In the genomic region with DNA sequence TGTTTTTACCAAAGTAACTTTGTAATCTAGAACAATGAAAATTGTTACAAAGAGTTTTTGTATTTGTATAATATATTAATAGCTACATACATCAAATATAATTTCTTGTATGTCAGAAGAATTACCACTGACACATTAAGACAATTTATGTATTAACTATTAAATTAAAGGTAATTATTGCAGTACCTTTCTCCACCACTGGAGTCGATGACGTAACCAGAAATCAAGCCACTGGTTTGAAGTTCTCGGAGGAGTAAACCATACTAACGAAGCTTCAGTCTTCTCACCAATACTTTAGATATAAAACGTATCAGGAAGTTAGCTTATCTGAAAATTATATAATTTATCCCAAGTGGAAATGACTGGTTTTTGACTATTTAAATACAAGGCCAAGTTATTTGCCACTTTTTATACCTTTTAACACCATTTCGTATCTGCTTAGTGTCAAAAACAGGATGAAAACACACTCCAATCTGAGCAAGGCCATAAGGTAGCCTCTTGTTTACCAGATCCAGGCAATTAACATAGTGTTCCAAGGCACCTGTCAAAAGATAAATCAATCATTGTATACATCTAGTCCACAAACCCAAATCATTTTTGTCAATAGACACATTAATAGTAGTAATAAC, we compare ENCODE assay signal across 8 cellular contexts. TPM values are rescaled to one million over a fixed set of nuclear protein-coding genes. Genes with fewer than 3 reads are reported as not detected.
DNase-seq lines count a peak whose midpoint lies in the region; ATAC-seq and TF ChIP-seq lines count a peak whose summit lies in the region.

No MANE protein-coding gene starts in this region.

- peak overlapping the region in 2 of 3 donors; percentile 32 to 39 for H3K27ac Mint-ChIP-seq in CD4-positive, CD25-positive, alpha-beta regulatory T cell

- H3K4me1 ChIP-seq in CD4-positive, CD25-positive, alpha-beta regulatory T cell (ENCODE audit: control insufficient read depth, insufficient read depth, low read length, poor library complexity, severe bottlenecking), result peaks cover 31% of the 10 kb centered on the region

- peak overlapping the region in 2 of 4 donors; percentile 82 to 88 for H3K4me3 Mint-ChIP-seq in CD4-positive, CD25-positive, alpha-beta regulatory T cell

- H3K27ac ChIP-seq in CD4-positive, CD25-positive, alpha-beta regulatory T cell (ENCODE audit: insufficient read depth, low read length, poor library complexity, severe bottlenecking), result peak overlapping the region; percentile 58

- no peak for TF ChIP-seq RAD21 in Ishikawa (IDR thresholded peaks at IDR 0.05; ENCODE audit: low read depth)

- peaks cover 7% of the 10 kb centered on the region for H3K27me3 Mint-ChIP-seq in CD4-positive, CD25-positive, alpha-beta regulatory T cell

- H3K36me3 Mint-ChIP-seq in CD4-positive, CD25-positive, alpha-beta regulatory T cell, result peaks cover 28% of the 10 kb centered on the region

- no peak for TF ChIP-seq EP300 in Ishikawa (IDR thresholded peaks at IDR 0.05; ENCODE audit: borderline replicate concordance)

- no peaks in the 10 kb centered on the region for H3K9me3 Mint-ChIP-seq in CD4-positive, CD25-positive, alpha-beta regulatory T cell

- H3K36me3 ChIP-seq in CD4-positive, CD25-positive, alpha-beta regulatory T cell (ENCODE audit: control insufficient read depth, insufficient read depth, low read length), result peaks cover 44% of the 10 kb centered on the region

- peak overlapping the region; percentile 51 for H3K4me3 ChIP-seq in CD4-positive, CD25-positive, alpha-beta regulatory T cell (ENCODE audit: low read depth, low read length)

- H3K9me3 ChIP-seq in CD4-positive, CD25-positive, alpha-beta regulatory T cell (ENCODE audit: control insufficient read depth in 2 of 2, low read length in 2 of 2), result no peaks in the 10 kb centered on the region

- no peak for ATAC-seq in CD4-positive, CD25-positive, alpha-beta regulatory T cell (ENCODE audit: low read depth in 2 of 2)
- no peak for ATAC-seq in HG02623 (IDR thresholded peaks at IDR 0.05; ENCODE audit: unreplicated experiment)

- H3K27me3 ChIP-seq in CD4-positive, CD25-positive, alpha-beta regulatory T cell (ENCODE audit: control insufficient read depth, insufficient read depth, low read length), result no peaks in the 10 kb centered on the region

- DNase-seq in CD4-positive, CD25-positive, alpha-beta regulatory T cell, result peak; percentile 36 to 77 (median 65)
- DNase-seq in amniotic epithelial cell (ENCODE audit: low read depth), result peak; percentile 31
- peak; percentile 32 to 52 for DNase-seq in lung microvascular endothelial cell (ENCODE audit: low read depth in 2 of 2)
- no peak for DNase-seq in NCI-H524 treated with DMSO at 0.1 percent for 48 hours (lab: John Stamatoyannopoulos, UW)
- no peak for DNase-seq in amygdala (lab: John Stamatoyannopoulos, UW)
- no peak for DNase-seq in islet precursor cell

- peaks cover 20 to 55% (median 35%) of the 10 kb centered on the region in 4 donors for H3K4me1 Mint-ChIP-seq in CD4-positive, CD25-positive, alpha-beta regulatory T cell

TF ChIP-seq in Ishikawa, 13 proteins besides CTCF, POLR2A, EP300 and RAD21:
- no peak for TF ChIP-seq FOXM1 (IDR thresholded peaks at IDR 0.05; ENCODE audit: borderline replicate concordance, low read depth)
- TF ChIP-seq CEBPB (IDR thresholded peaks at IDR 0.05), result peak; percentile 69
TF ChIP-seq in Ishikawa: peak in this region for 1.

RNA-seq across cellular contexts. Expression of gene POLG2, which starts 4.3 kb away (rescaled TPM):
- total RNA-seq in CD4-positive, CD25-positive, alpha-beta regulatory T cell, result 49.3 TPM
- polyA plus RNA-seq in CD4-positive, CD25-positive, alpha-beta regulatory T cell, result 10 to 100 TPM; 10.2 to 11.1 (median 10.2) TPM
- total RNA-seq in lung microvascular endothelial cell, result 4.8 and 5.6 TPM in 2 replicates

RNA-seq across cellular contexts. Expression of gene DDX5, which starts 13.5 kb away (rescaled TPM):
- total RNA-seq in CD4-positive, CD25-positive, alpha-beta regulatory T cell, result 2,976 TPM
- polyA plus RNA-seq in CD4-positive, CD25-positive, alpha-beta regulatory T cell, result 1,000 to 10,000 TPM in 3 of 4 donors, 100 to 1,000 TPM in 1; 887 to 1,222 (median 1,070) TPM
- 287 and 429 TPM in 2 replicates for total RNA-seq in lung microvascular endothelial cell

RNA-seq across cellular contexts. Expression of gene CEP95, which starts 14.2 kb away (rescaled TPM):
- total RNA-seq in CD4-positive, CD25-positive, alpha-beta regulatory T cell, result 173 TPM
- 10 to 100 TPM in 3 of 4 donors, 1 to 10 TPM in 1; 9.2 to 11.6 (median 10.8) TPM for polyA plus RNA-seq in CD4-positive, CD25-positive, alpha-beta regulatory T cell
- 13.5 and 16.1 TPM in 2 replicates for total RNA-seq in lung microvascular endothelial cell

RNA-seq across cellular contexts. Expression of gene MILR1, which starts 43.7 kb away (rescaled TPM):
- 0.67 TPM for total RNA-seq in CD4-positive, CD25-positive, alpha-beta regulatory T cell
- not detected for polyA plus RNA-seq in CD4-positive, CD25-positive, alpha-beta regulatory T cell
- total RNA-seq in lung microvascular endothelial cell, result 0.60 and 0.65 TPM in 2 replicates

Comparison
In these comparisons a context has a peak if more than half of its experiments do, and no peak if none do; other contexts are left out.
1. DNase-seq: peak in CD4-positive, CD25-positive, alpha-beta regulatory T cell (3 of 3), amniotic epithelial cell (single experiment) and lung microvascular endothelial cell (2 of 2); none in NCI-H524 treated with DMSO at 0.1 percent for 48 hours (single experiment), amygdala (0 of 56) and islet precursor cell (single experiment).
2. RNA of gene CEP95, which starts 14.2 kb away (total RNA-seq): 173 TPM in CD4-positive, CD25-positive, alpha-beta regulatory T cell (single experiment); 13.5 to 16.1 TPM in lung microvascular endothelial cell; every median in the first group is over 10 times any median in the second.